11 cellular contexts compared by ENCODE assay signal in the genomic region with DNA sequence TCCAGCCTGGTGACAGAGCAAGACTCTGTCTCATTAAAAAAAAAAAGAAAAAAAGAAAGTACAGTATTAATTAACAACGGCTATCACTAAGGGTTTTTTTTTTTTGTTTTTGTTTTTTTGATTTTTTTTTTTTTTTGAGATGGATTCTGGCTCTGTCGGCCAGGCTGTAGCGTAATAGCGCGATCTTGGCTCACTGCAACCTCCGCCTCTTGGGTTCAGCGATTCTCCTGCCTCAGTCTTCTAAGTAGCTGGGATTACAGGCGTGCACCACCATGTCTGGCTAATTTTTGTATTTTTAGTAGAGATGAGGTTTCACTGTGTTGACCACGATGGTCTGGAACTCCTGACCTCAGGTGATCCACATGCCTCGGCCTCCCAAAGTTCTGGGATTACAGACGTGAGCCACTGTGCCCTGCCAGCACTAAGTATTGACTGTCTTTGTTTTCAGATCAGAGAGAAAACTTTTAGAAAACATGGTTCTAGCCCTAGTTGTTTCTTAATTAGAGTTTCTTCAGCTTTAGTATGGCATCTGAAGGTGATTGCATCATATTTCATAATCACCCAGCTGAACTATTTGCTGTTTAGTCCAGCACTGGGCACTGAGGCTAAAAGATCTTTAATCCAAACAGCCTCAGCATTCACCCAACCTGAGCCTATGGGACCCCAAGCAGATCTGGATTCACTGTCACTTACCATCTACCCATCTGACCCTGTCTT. TPM values are rescaled to one million over a fixed set of nuclear protein-coding genes. Genes with fewer than 3 reads are reported as not detected.
DNase-seq lines count a peak whose midpoint lies in the region; ATAC-seq, FAIRE-seq and TF ChIP-seq lines count a peak whose summit lies in the region.
"Had no signal": no experiment of that assay in that cellular context is flagged by ENCODE, and none has a peak within 500 bp of the region (broad histone marks: within the 10 kb centered on the region; RNA-seq: fewer than 3 reads in every experiment).

No MANE protein-coding gene starts in this region.

- H3K4me3 Mint-ChIP-seq in endothelial cell (ENCODE audit: unreplicated experiment): peak overlapping the region; percentile 3

- no peaks in the 10 kb centered on the region for H3K36me3 ChIP-seq in psoas muscle (ENCODE audit: insufficient read depth in 1 of 2, low read depth in 1 of 2)

- no peak overlapping the region for H3K4me3 ChIP-seq in psoas muscle

- H3K4me1 Mint-ChIP-seq in endothelial cell (ENCODE audit: unreplicated experiment): peaks cover 31% of the 10 kb centered on the region

- no peaks in the 10 kb centered on the region for H3K9me3 ChIP-seq in psoas muscle

- H3K9me3 Mint-ChIP-seq in endothelial cell (ENCODE audit: unreplicated experiment): no peaks in the 10 kb centered on the region

- no peak for FAIRE-seq in urothelium cell line (lab: Jason Lieb, UNC)

- no peak overlapping the region for H3K27ac Mint-ChIP-seq in endothelial cell (ENCODE audit: unreplicated experiment)

- peaks cover 46% of the 10 kb centered on the region for H3K4me1 ChIP-seq in psoas muscle

- intact Hi-C loops in psoas muscle (cut with DNase I): no loop called here

- peaks cover 21% of the 10 kb centered on the region for H3K27me3 Mint-ChIP-seq in endothelial cell (ENCODE audit: unreplicated experiment)
- H3K27me3 Mint-ChIP-seq: T-helper 17 cell had no signal

- 70 to 84% (median 71%) methylated on average over 11 of the region's 11 CpGs for WGBS in psoas muscle, 3 donors

- TF ChIP-seq CTCF in endothelial cell (IDR thresholded peaks at IDR 0.05; ENCODE audit: unreplicated experiment): no peak
- TF ChIP-seq CTCF in psoas muscle (IDR thresholded peaks at IDR 0.05): no peak

- DNase-seq in EH (ENCODE audit: low read depth) (peak; percentile 51), NOMO-1 treated with dmso at 0.1 percent for 144 hours (lab: John Stamatoyannopoulos, UW; ENCODE audit: unreplicated experiment) (peak; percentile 29), endothelial cell (ENCODE audit: low spot score) (no peak), psoas muscle (no peak), urothelium cell line (ENCODE audit: low spot score) (no peak)
- DNase-seq in activated CD4-positive, alpha-beta T cell treated with anti-CD3 and anti-CD28 coated beads for 1 hour: no peak
- DNase-seq: activated effector memory CD4-positive, alpha-beta T cell treated with Interleukin-2 at 50 U/mL for 16 hours; midbrain; T-helper 17 cell had no signal

- no peak for ATAC-seq in psoas muscle
- no peak for ATAC-seq in GM21390 (IDR thresholded peaks at IDR 0.05; ENCODE audit: unreplicated experiment)
- no peak for ATAC-seq in HG03039 (IDR thresholded peaks at IDR 0.05; ENCODE audit: unreplicated experiment)
- ATAC-seq: T-helper 17 cell had no signal

- no peaks in the 10 kb centered on the region for H3K27me3 ChIP-seq in psoas muscle (ENCODE audit: insufficient read depth in 3 of 3, low read length in 2 of 3)

- H3K27ac ChIP-seq in psoas muscle: peak overlapping the region; percentile 93

- peaks cover 8% of the 10 kb centered on the region for H3K36me3 Mint-ChIP-seq in endothelial cell (ENCODE audit: low read depth, unreplicated experiment)

RNA-seq across cellular contexts. Expression of a gene that starts 2.7 kb away (rescaled TPM):
- total RNA-seq in endothelial cell (ENCODE audit: unreplicated experiment): 150 TPM
- total RNA-seq in psoas muscle: 10 to 100 TPM; 25.3 to 65.9 (median 55.6) TPM
- polyA plus RNA-seq in psoas muscle: 10 to 100 TPM; 18.5 to 43.4 (median 32.5) TPM

Comparison
In these comparisons a context has a peak if more than half of its experiments do, and no peak if none do; other contexts are left out.
1. DNase-seq: peak in EH (single experiment) and NOMO-1 treated with dmso at 0.1 percent for 144 hours (single experiment); none in endothelial cell (single experiment), psoas muscle (0 of 2), urothelium cell line (single experiment) and activated CD4-positive, alpha-beta T cell treated with anti-CD3 and anti-CD28 coated beads for 1 hour (single experiment).